ENCODE assay signal across 1 cellular context in the genomic region with DNA sequence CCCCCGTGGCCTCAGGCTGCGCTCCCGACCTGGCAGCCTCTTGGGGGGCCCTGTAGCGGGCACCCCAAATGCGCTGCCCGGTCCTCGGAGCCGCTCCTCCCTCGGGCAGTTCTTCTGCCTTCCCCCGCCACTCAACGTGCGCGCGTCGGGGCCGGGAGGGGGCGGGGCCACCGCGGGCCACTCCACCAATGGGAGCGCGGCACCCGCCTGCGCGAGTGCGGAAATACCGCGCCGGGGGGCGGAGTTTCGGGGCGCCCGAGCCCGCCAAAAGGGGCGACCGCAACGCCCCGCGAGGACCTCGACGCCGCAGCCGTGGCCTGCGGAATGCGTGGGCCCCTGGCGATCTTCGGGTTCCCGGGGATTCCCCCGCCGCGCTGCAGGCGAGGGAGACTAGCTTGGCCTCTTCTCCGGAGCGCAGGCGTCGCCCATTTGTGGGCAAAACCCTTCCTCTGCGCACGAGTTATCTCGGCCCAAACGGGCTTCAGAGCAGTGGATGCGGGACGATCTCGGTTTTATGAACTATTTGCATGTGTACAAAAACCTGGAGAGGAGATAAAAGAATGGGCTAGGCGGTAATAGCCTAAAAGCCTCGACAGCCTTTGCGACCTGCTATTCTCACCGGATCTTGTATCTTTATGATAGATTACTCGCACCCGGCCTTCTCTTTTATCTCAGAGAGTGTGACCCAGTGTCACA.
A peak's percentile ranks its signal among the peaks of the same experiment; 100 is the strongest.
TF ChIP-seq lines count a peak whose summit lies in the region.

A gene with protein sequence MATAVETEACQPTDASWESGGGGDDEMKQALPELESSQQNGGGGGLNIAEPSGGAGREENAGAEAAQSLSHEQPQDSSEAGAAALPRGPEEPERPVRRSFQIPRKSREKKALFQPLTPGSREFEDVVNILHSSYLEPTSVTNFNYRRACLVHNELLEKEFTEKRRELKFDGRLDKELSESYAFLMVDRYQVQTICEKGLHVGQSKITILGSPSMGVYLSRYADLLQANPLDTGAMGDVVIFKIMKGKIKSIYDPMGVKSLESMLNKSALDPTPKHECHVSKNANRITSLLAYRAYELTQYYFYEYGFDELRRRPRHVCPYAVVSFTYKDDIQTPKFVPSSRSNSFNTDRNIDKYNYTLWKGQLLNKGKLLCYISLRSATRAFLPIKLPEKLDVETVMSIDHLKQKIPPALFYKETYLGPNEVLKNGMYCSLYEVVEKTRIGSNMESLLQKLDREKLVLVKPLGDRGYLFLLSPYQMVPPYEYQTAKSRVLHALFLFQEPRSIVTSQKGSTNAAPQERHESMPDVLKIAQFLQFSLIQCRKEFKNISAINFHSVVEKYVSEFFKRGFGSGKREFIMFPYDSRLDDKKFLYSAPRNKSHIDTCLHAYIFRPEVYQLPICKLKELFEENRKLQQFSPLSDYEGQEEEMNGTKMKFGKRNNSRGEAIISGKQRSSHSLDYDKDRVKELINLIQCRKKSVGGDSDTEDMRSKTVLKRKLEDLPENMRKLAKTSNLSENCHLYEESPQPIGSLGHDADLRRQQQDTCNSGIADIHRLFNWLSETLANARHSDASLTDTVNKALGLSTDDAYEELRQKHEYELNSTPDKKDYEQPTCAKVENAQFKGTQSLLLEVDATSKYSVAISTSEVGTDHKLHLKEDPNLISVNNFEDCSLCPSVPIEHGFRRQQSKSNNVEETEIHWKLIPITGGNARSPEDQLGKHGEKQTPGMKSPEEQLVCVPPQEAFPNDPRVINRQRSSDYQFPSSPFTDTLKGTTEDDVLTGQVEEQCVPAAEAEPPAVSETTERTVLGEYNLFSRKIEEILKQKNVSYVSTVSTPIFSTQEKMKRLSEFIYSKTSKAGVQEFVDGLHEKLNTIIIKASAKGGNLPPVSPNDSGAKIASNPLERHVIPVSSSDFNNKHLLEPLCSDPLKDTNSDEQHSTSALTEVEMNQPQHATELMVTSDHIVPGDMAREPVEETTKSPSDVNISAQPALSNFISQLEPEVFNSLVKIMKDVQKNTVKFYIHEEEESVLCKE (N-terminal part only) (minus strand): TSS at position 144 of the 696 bp plus-strand sequence. CDS start 259 bp downstream, outside the sequence.

TF ChIP-seq in K562, 482 proteins besides CTCF, POLR2A, EP300 and RAD21 (continued from another document and continues in another):
- TF ChIP-seq, protein P1, sequence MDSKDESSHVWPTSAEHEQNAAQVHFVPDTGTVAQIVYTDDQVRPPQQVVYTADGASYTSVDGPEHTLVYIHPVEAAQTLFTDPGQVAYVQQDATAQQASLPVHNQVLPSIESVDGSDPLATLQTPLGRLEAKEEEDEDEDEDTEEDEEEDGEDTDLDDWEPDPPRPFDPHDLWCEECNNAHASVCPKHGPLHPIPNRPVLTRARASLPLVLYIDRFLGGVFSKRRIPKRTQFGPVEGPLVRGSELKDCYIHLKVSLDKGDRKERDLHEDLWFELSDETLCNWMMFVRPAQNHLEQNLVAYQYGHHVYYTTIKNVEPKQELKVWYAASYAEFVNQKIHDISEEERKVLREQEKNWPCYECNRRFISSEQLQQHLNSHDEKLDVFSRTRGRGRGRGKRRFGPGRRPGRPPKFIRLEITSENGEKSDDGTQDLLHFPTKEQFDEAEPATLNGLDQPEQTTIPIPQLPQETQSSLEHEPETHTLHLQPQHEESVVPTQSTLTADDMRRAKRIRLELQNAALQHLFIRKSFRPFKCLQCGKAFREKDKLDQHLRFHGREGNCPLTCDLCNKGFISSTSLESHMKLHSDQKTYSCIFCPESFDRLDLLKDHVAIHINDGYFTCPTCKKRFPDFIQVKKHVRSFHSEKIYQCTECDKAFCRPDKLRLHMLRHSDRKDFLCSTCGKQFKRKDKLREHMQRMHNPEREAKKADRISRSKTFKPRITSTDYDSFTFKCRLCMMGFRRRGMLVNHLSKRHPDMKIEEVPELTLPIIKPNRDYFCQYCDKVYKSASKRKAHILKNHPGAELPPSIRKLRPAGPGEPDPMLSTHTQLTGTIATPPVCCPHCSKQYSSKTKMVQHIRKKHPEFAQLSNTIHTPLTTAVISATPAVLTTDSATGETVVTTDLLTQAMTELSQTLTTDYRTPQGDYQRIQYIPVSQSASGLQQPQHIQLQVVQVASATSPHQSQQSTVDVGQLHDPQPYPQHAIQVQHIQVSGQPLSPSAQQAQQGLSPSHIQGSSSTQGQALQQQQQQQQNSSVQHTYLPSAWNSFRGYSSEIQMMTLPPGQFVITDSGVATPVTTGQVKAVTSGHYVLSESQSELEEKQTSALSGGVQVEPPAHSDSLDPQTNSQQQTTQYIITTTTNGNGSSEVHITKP (IDR thresholded peaks at IDR 0.05; ENCODE audit: partially characterized antibody): peak; percentile 75
- TF ChIP-seq ZBED1 (IDR thresholded peaks at IDR 0.05) (no peak), RCOR1 (IDR thresholded peaks at IDR 0.05; ENCODE audit: borderline replicate concordance in 1 of 2, low read depth in 2 of 2, low read length in 2 of 2) (peak in 1 of 2 experiments; percentile 35; a peak in 1 of 4 replicates), ESRRB (CRISPR knock-in tag; IDR thresholded peaks at IDR 0.05; ENCODE audit: borderline replicate concordance) (no peak), RFX7 (CRISPR knock-in tag; IDR thresholded peaks at IDR 0.05) (no peak), ILF3 (IDR thresholded peaks at IDR 0.05; ENCODE audit: borderline replicate concordance) (no peak), GATA2 (CRISPR knock-in tag; IDR thresholded peaks at IDR 0.05) (no peak), CREB1 (IDR thresholded peaks at IDR 0.05) (no peak; the same call in 1 of the 2 replicates), CREB1 (CRISPR knock-in tag; IDR thresholded peaks at IDR 0.05) (peak; percentile 64), IFI16 (CRISPR knock-in tag; IDR thresholded peaks at IDR 0.05) (no peak), SMAD1 (IDR thresholded peaks at IDR 0.05; ENCODE audit: low read depth, low read length, partially characterized antibody) (peak; percentile 39), SIRT6 (IDR thresholded peaks at IDR 0.05; ENCODE audit: low read depth, low read length) (no peak), CEBPB (tag; IDR thresholded peaks at IDR 0.05) (no peak), RBM17 (IDR thresholded peaks at IDR 0.05; ENCODE audit: borderline replicate concordance, low read depth, low read length) (no peak), ZNF121 (CRISPR knock-in tag; conservative IDR thresholded peaks at IDR 0.05) (no peak), NFIX (CRISPR knock-in tag; IDR thresholded peaks at IDR 0.05; ENCODE audit: low read depth) (no peak), SNRNP70 (optimal IDR thresholded peaks at IDR 0.05; ENCODE audit: low read depth, low read length) (no peak), KLF1 (tag; IDR thresholded peaks at IDR 0.05) (no peak; the same call in 1 of the 2 replicates), HDAC6 (IDR thresholded peaks at IDR 0.05; ENCODE audit: low read depth, low read length) (no peak), KDM5B (IDR thresholded peaks at IDR 0.05; ENCODE audit: insufficient replicate concordance, low read depth, low read length) (no peak), ZNF583 (CRISPR knock-in tag; IDR thresholded peaks at IDR 0.05) (no peak), TARDBP (IDR thresholded peaks at IDR 0.05) (no peak), STAT5B (CRISPR knock-in tag; IDR thresholded peaks at IDR 0.05) (no peak), MAFF (IDR thresholded peaks at IDR 0.05; ENCODE audit: low read length) (no peak), NCOA4 (IDR thresholded peaks at IDR 0.05; ENCODE audit: partially characterized antibody) (no peak), HMGN3 (IDR thresholded peaks at IDR 0.05; ENCODE audit: borderline replicate concordance, extremely low read depth, insufficient read length, low read depth, low read length) (no peak), MYNN (IDR thresholded peaks at IDR 0.05) (no peak), MYNN (CRISPR knock-in tag; IDR thresholded peaks at IDR 0.05) (no peak), TRIM24 (IDR thresholded peaks at IDR 0.05) (peak in 1 of 2 experiments; percentile 64; a peak in 1 of 4 replicates), C11orf30 (IDR thresholded peaks at IDR 0.05; ENCODE audit: low read depth) (no peak), MCM2 (IDR thresholded peaks at IDR 0.05; ENCODE audit: low read depth) (no peak), TEAD4 (IDR thresholded peaks at IDR 0.05; ENCODE audit: low read length) (no peak), TEAD4 (CRISPR knock-in tag; IDR thresholded peaks at IDR 0.05; ENCODE audit: borderline replicate concordance) (no peak)
- TF ChIP-seq, protein P2, sequence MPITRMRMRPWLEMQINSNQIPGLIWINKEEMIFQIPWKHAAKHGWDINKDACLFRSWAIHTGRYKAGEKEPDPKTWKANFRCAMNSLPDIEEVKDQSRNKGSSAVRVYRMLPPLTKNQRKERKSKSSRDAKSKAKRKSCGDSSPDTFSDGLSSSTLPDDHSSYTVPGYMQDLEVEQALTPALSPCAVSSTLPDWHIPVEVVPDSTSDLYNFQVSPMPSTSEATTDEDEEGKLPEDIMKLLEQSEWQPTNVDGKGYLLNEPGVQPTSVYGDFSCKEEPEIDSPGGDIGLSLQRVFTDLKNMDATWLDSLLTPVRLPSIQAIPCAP (CRISPR knock-in tag; IDR thresholded peaks at IDR 0.05; ENCODE audit: borderline replicate concordance): peak; percentile 39; the same call in 1 of the 2 replicates
- TF ChIP-seq, protein P3, sequence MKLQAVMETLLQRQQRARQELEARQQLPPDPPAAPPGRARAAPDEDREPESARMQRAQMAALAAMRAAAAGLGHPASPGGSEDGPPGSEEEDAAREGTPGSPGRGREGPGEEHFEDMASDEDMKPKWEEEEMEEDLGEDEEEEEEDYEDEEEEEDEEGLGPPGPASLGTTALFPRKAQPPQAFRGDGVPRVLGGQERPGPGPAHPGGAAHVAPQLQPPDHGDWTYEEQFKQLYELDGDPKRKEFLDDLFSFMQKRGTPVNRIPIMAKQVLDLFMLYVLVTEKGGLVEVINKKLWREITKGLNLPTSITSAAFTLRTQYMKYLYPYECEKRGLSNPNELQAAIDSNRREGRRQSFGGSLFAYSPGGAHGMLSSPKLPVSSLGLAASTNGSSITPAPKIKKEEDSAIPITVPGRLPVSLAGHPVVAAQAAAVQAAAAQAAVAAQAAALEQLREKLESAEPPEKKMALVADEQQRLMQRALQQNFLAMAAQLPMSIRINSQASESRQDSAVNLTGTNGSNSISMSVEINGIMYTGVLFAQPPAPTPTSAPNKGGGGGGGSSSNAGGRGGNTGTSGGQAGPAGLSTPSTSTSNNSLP (IDR thresholded peaks at IDR 0.05; ENCODE audit: borderline replicate concordance, low read depth, low read length): no peak
- TF ChIP-seq, protein P4, sequence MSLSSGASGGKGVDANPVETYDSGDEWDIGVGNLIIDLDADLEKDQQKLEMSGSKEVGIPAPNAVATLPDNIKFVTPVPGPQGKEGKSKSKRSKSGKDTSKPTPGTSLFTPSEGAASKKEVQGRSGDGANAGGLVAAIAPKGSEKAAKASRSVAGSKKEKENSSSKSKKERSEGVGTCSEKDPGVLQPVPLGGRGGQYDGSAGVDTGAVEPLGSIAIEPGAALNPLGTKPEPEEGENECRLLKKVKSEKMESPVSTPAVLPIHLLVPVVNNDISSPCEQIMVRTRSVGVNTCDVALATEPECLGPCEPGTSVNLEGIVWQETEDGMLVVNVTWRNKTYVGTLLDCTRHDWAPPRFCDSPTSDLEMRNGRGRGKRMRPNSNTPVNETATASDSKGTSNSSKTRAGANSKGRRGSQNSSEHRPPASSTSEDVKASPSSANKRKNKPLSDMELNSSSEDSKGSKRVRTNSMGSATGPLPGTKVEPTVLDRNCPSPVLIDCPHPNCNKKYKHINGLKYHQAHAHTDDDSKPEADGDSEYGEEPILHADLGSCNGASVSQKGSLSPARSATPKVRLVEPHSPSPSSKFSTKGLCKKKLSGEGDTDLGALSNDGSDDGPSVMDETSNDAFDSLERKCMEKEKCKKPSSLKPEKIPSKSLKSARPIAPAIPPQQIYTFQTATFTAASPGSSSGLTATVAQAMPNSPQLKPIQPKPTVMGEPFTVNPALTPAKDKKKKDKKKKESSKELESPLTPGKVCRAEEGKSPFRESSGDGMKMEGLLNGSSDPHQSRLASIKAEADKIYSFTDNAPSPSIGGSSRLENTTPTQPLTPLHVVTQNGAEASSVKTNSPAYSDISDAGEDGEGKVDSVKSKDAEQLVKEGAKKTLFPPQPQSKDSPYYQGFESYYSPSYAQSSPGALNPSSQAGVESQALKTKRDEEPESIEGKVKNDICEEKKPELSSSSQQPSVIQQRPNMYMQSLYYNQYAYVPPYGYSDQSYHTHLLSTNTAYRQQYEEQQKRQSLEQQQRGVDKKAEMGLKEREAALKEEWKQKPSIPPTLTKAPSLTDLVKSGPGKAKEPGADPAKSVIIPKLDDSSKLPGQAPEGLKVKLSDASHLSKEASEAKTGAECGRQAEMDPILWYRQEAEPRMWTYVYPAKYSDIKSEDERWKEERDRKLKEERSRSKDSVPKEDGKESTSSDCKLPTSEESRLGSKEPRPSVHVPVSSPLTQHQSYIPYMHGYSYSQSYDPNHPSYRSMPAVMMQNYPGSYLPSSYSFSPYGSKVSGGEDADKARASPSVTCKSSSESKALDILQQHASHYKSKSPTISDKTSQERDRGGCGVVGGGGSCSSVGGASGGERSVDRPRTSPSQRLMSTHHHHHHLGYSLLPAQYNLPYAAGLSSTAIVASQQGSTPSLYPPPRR (CRISPR knock-in tag; IDR thresholded peaks at IDR 0.05; ENCODE audit: borderline replicate concordance): no peak
- TF ChIP-seq, protein P5, sequence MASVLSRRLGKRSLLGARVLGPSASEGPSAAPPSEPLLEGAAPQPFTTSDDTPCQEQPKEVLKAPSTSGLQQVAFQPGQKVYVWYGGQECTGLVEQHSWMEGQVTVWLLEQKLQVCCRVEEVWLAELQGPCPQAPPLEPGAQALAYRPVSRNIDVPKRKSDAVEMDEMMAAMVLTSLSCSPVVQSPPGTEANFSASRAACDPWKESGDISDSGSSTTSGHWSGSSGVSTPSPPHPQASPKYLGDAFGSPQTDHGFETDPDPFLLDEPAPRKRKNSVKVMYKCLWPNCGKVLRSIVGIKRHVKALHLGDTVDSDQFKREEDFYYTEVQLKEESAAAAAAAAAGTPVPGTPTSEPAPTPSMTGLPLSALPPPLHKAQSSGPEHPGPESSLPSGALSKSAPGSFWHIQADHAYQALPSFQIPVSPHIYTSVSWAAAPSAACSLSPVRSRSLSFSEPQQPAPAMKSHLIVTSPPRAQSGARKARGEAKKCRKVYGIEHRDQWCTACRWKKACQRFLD (CRISPR knock-in tag; IDR thresholded peaks at IDR 0.05): peak; percentile 23; the same call in 1 of the 2 replicates
- TF ChIP-seq, protein P6, sequence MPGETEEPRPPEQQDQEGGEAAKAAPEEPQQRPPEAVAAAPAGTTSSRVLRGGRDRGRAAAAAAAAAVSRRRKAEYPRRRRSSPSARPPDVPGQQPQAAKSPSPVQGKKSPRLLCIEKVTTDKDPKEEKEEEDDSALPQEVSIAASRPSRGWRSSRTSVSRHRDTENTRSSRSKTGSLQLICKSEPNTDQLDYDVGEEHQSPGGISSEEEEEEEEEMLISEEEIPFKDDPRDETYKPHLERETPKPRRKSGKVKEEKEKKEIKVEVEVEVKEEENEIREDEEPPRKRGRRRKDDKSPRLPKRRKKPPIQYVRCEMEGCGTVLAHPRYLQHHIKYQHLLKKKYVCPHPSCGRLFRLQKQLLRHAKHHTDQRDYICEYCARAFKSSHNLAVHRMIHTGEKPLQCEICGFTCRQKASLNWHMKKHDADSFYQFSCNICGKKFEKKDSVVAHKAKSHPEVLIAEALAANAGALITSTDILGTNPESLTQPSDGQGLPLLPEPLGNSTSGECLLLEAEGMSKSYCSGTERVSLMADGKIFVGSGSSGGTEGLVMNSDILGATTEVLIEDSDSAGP (CRISPR knock-in tag; IDR thresholded peaks at IDR 0.05): no peak
- TF ChIP-seq, protein P7, sequence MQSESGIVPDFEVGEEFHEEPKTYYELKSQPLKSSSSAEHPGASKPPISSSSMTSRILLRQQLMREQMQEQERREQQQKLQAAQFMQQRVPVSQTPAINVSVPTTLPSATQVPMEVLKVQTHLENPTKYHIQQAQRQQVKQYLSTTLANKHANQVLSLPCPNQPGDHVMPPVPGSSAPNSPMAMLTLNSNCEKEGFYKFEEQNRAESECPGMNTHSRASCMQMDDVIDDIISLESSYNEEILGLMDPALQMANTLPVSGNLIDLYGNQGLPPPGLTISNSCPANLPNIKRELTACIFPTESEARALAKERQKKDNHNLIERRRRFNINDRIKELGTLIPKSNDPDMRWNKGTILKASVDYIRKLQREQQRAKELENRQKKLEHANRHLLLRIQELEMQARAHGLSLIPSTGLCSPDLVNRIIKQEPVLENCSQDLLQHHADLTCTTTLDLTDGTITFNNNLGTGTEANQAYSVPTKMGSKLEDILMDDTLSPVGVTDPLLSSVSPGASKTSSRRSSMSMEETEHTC (IDR thresholded peaks at IDR 0.05): no peak
